ENCODE assay signal across 29 cellular contexts in the genomic region with DNA sequence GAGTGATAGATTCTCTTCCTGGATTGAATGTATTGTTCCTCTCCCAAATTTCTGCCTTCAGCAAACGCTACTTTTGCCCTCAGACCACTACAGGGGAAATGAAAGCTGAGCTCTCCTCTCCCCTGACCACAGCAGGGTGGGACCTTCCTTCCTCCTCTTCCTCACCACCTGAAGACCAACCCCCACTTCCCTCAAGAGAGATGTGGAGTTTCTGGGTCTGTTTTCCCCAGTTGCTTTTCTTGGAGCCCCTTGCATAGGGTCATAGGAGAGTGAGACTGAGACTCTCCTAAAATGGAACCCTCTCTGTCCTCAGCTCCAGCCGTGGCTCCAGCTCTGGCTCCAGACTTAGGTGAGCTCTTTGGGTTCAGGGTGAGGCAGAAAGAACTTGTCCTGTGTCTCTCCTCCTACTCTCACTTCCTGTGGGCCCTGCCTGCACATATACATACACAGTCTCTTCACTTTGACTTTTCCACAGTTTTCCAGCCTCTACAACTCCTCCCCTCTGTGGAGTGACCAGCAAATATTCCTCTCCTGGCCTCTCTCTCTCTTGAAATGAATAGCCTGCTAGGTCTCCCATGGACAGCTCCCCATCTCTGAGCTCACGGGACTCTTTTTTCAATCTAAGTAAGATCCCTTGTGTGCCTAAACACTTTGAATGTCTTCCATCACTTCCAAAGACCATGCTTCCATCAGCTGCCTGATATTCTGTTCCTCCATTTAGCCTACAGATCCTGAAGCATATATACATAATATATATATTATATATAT. TPM values are rescaled to one million over a fixed set of nuclear protein-coding genes. Genes with fewer than 3 reads are reported as not detected.
A peak's percentile ranks its signal among the peaks of the same experiment; 100 is the strongest.
DNase-seq lines count a peak whose midpoint lies in the region; ATAC-seq, FAIRE-seq and TF ChIP-seq lines count a peak whose summit lies in the region.
"Had no signal": no experiment of that assay in that cellular context is flagged by ENCODE, and none has a peak within 500 bp of the region (broad histone marks: within the 10 kb centered on the region; RNA-seq: fewer than 3 reads in every experiment).

No MANE protein-coding gene starts in this region.

- peaks cover 87% of the 10 kb centered on the region for H3K79me2 ChIP-seq in K562 (ENCODE audit: control insufficient read depth, insufficient read depth, low read length)
- no peaks in the 10 kb centered on the region for H3K79me2 ChIP-seq in HepG2 (ENCODE audit: insufficient read depth, low read length)

- peaks cover 43% of the 10 kb centered on the region for H3K27me3 Mint-ChIP-seq in activated naive CD4-positive, alpha-beta T cell treated with anti-CD3 and anti-CD28 coated beads, Interleukin-2, amount 10 ng/mL, durations not matched to agents 7 days and 5 days
- H3K27me3 Mint-ChIP-seq in activated naive CD4-positive, alpha-beta T cell treated with anti-CD3 and anti-CD28 coated beads for 36 hours (ENCODE audit: low read depth): peaks cover 57% of the 10 kb centered on the region

- TF ChIP-seq POLR2A in NB4 (IDR thresholded peaks at IDR 0.05; ENCODE audit: extremely low read depth, insufficient read length) (no peak), K562 (conservative IDR thresholded peaks at IDR 0.05) (no peak), testis (IDR thresholded peaks at IDR 0.05) (no peak), HepG2 (IDR thresholded peaks at IDR 0.05; ENCODE audit: insufficient read depth in 1 of 2, low read depth in 2 of 2, low read length in 2 of 2) (no peak)

- H3K27me3 ChIP-seq in K562 (ENCODE audit: control insufficient read depth in 2 of 2, insufficient read depth in 2 of 2, low read length in 2 of 2) (no peaks in the 10 kb centered on the region), testis (no peaks in the 10 kb centered on the region), HepG2 (ENCODE audit: control insufficient read depth in 1 of 2, insufficient read depth in 2 of 2, low read length in 2 of 2) (no peaks in the 10 kb centered on the region; a peak in 1 of 5 replicates)
- H3K27me3 ChIP-seq: ascending aorta had no signal

- H4K20me1 ChIP-seq in K562 (replicated peaks; ENCODE audit: control insufficient read depth, insufficient read depth, low read length) (no peaks in the 10 kb centered on the region), HepG2 (ENCODE audit: insufficient read depth, low read length) (peaks cover 9% of the 10 kb centered on the region)

- peaks cover 7% of the 10 kb centered on the region for H3K9me3 Mint-ChIP-seq in activated naive CD4-positive, alpha-beta T cell treated with anti-CD3 and anti-CD28 coated beads, Interleukin-2, amount 10 ng/mL, durations not matched to agents 7 days and 5 days
- peaks cover 2% of the 10 kb centered on the region for H3K9me3 Mint-ChIP-seq in activated naive CD4-positive, alpha-beta T cell treated with anti-CD3 and anti-CD28 coated beads for 36 hours

- H3K36me3 Mint-ChIP-seq in activated naive CD4-positive, alpha-beta T cell treated with anti-CD3 and anti-CD28 coated beads, Interleukin-2, amount 10 ng/mL, durations not matched to agents 7 days and 5 days: peaks cover 2% of the 10 kb centered on the region
- no peaks in the 10 kb centered on the region for H3K36me3 Mint-ChIP-seq in activated naive CD4-positive, alpha-beta T cell treated with anti-CD3 and anti-CD28 coated beads for 36 hours (ENCODE audit: low read depth)

- POLR2A ChIA-PET in K562 (lab: Yijun Ruan, JAX): interaction anchor here (0.7 to 1.7 kb wide), 4 partner anchors 11 to 1835 kb away, joined by 3 to 9 read pairs (median 3); no protein-coding TSS in a partner anchor
- POLR2A ChIA-PET in HepG2 (lab: Yijun Ruan, JAX): no interaction called here

- H3K36me3 ChIP-seq in K562 (ENCODE audit: control insufficient read depth, insufficient read depth, low read length): peaks cover 14% of the 10 kb centered on the region; the same call in 2 of the 3 replicates
- no peaks in the 10 kb centered on the region for H3K36me3 ChIP-seq in testis (ENCODE audit: low read depth, missing control alignments)
- H3K36me3 ChIP-seq in HepG2 (replicated peaks in 1 of 2; ENCODE audit: control insufficient read depth in 1 of 2, insufficient read depth in 2 of 2, low read length in 2 of 2): no peaks in the 10 kb centered on the region
- H3K36me3 ChIP-seq: ascending aorta, HAP-1, WERI-Rb-1 had no signal

- no peaks in the 10 kb centered on the region for H3K9me1 ChIP-seq in K562 (ENCODE audit: control insufficient read depth, insufficient read depth, low read length)

- peak overlapping the region; percentile 0 for H3K4me3 Mint-ChIP-seq in activated naive CD4-positive, alpha-beta T cell treated with anti-CD3 and anti-CD28 coated beads, Interleukin-2, amount 10 ng/mL, durations not matched to agents 7 days and 5 days
- no peak overlapping the region for H3K4me3 Mint-ChIP-seq in activated naive CD4-positive, alpha-beta T cell treated with anti-CD3 and anti-CD28 coated beads for 36 hours
- H3K4me3 Mint-ChIP-seq: nephron progenitor cell had no signal

- CTCF ChIA-PET in activated naive CD4-positive, alpha-beta T cell treated with anti-CD3 and anti-CD28 coated beads, Interleukin-2, amount 10 ng/mL, durations not matched to agents 7 days and 5 days (lab: Charles Lee): no interaction called here
- CTCF ChIA-PET in activated naive CD4-positive, alpha-beta T cell treated with anti-CD3 and anti-CD28 coated beads for 36 hours (lab: Charles Lee): no interaction called here
- CTCF ChIA-PET in K562 (lab: Yijun Ruan, JAX; ENCODE audit: low intra/inter-chr PET ratio) (interaction anchor here (0.6 kb wide), 1 partner anchor 991 kb away, joined by 3 read pairs; no protein-coding TSS in a partner anchor), HepG2 (lab: Yijun Ruan, JAX; ENCODE audit: low intra/inter-chr PET ratio, low total read pairs) (no interaction called here)

- WGBS in K562 (ENCODE audit: insufficient coverage, low coverage, missing lambda C conversion rate): 0% methylated on average over 3 of the region's 3 CpGs
- 65 to 67% methylated on average over 3 of the region's 3 CpGs for WGBS in testis, 2 donors
- WGBS in HepG2 (ENCODE audit: low lambda C conversion rate): 2% methylated on average over 3 of the region's 3 CpGs

- peaks cover 56% of the 10 kb centered on the region for H3K4me1 Mint-ChIP-seq in activated naive CD4-positive, alpha-beta T cell treated with anti-CD3 and anti-CD28 coated beads, Interleukin-2, amount 10 ng/mL, durations not matched to agents 7 days and 5 days
- H3K4me1 Mint-ChIP-seq in activated naive CD4-positive, alpha-beta T cell treated with anti-CD3 and anti-CD28 coated beads for 36 hours (ENCODE audit: low read depth): peaks cover 6% of the 10 kb centered on the region
- H3K4me1 Mint-ChIP-seq: nephron progenitor cell had no signal

- H3K4me2 ChIP-seq in K562 (ENCODE audit: insufficient read depth, low read length): peak overlapping the region; percentile 98
- no peak overlapping the region for H3K4me2 ChIP-seq in HepG2 (ENCODE audit: low read depth, low read length)

- H3K9me3 ChIP-seq in K562 (replicated peaks; ENCODE audit: control insufficient read depth, insufficient read depth, low read depth, low read length) (no peaks in the 10 kb centered on the region), testis (no peaks in the 10 kb centered on the region), HepG2 (ENCODE audit: low read length) (no peaks in the 10 kb centered on the region)
- H3K9me3 ChIP-seq: ascending aorta, HAP-1 had no signal

- BruUV-seq in K562 (replicated peaks; lab: Mats Ljungman, UMichigan) (no TSS peak), HepG2 (replicated peaks; lab: Mats Ljungman, UMichigan) (no TSS peak)

- intact Hi-C loops in activated naive CD4-positive, alpha-beta T cell treated with anti-CD3 and anti-CD28 coated beads for 36 hours (cut with micrococcal nuclease): no loop called here
- intact Hi-C loops in K562 (cut with micrococcal nuclease): loop anchor here (2.0 to 5.0 kb wide), 2 partner anchors 15 to 55 kb away; no protein-coding TSS in a partner anchor
- intact Hi-C loops in testis (cut with DNase I; ENCODE audit: low total_unique reads): no loop called here
- intact Hi-C loops in HepG2 (cut with micrococcal nuclease; ENCODE audit: unreplicated experiment): no loop called here

- TF ChIP-seq EP300 in K562 (IDR thresholded peaks at IDR 0.05; ENCODE audit: low read length): no peak
- no peak for TF ChIP-seq EP300 in HepG2 (IDR thresholded peaks at IDR 0.05; ENCODE audit: low read depth in 2 of 2, low read length in 2 of 2)
- no peak for TF ChIP-seq EP300 in HepG2 (CRISPR knock-in tag; IDR thresholded peaks at IDR 0.05; ENCODE audit: borderline replicate concordance)

- DNase-seq in activated naive CD4-positive, alpha-beta T cell treated with anti-CD3 and anti-CD28 coated beads, Interleukin-2, amount 10 ng/mL, durations not matched to agents 7 days and 5 days: no peak
- no peak for DNase-seq in activated naive CD4-positive, alpha-beta T cell treated with anti-CD3 and anti-CD28 coated beads for 36 hours
- DNase-seq in NB4 (ENCODE audit: low read depth) (peak; percentile 10), K562 (ENCODE audit: extremely low read depth in 1 of 4, low spot score in 3 of 4) (peak in 1 of 4 experiments; percentile 9), testis (no peak), HepG2 (ENCODE audit: low spot score) (no peak)
- DNase-seq: activated CD4-positive, alpha-beta T cell treated with anti-CD3 and anti-CD28 coated beads, Interleukin-2, amount 50 U/mL, for 4 hours; activated naive CD4-positive, alpha-beta T cell treated with anti-CD3 and anti-CD28 coated beads, Interleukin-2, amount 50 U/mL, for 16 hours; activated T-cell treated with anti-CD3 and anti-CD28 coated beads, Interleukin-2, amount 50 U/mL, for 48 hours; C1 segment of cervical spinal cord; caudate nucleus; IMR-90; left colon; NCI-H187 treated with DMSO at 0.1 percent for 48 hours; NCI-H748 treated with DMSO at 0.1 percent for 48 hours; nephron progenitor cell; posterior cingulate gyrus; SIG-M5; stimulated activated CD4-positive, alpha-beta T cell treated with anti-CD3 and anti-CD28 coated beads, Interleukin-15, amount 100 ng/mL, for 24 hours; stimulated activated CD8-positive, alpha-beta memory T cell treated with anti-CD3 and anti-CD28 coated beads, Interleukin-4, amount 100 ng/mL, for 48 hours; WERI-Rb-1 had no signal

- in situ Hi-C loops in K562 (cut with MboI): no loop called here
- in situ Hi-C loops in HepG2 (cut with HindIII; ENCODE audit: extremely low pct_ligation_motif_present, low pct_unique_long_range_greater_than_20kb): no loop called here

- ATAC-seq in K562: no peak
- no peak for ATAC-seq in GM18858 (IDR thresholded peaks at IDR 0.05; ENCODE audit: unreplicated experiment)
- no peak for ATAC-seq in HepG2
- no peak for ATAC-seq in GM21737 (IDR thresholded peaks at IDR 0.05; ENCODE audit: unreplicated experiment)
- ATAC-seq: left colon, sciatic nerve had no signal

- TF ChIP-seq RAD21 in K562 (CRISPR knock-in tag; conservative IDR thresholded peaks at IDR 0.05 in 1 of 2, IDR thresholded peaks at IDR 0.05 in 1 of 2) (no peak), HepG2 (CRISPR knock-in tag; IDR thresholded peaks at IDR 0.05) (no peak)

- H3K27ac Mint-ChIP-seq in activated naive CD4-positive, alpha-beta T cell treated with anti-CD3 and anti-CD28 coated beads, Interleukin-2, amount 10 ng/mL, durations not matched to agents 7 days and 5 days: peak overlapping the region; percentile 53
- H3K27ac Mint-ChIP-seq in activated naive CD4-positive, alpha-beta T cell treated with anti-CD3 and anti-CD28 coated beads for 36 hours: no peak overlapping the region
- H3K27ac Mint-ChIP-seq: nephron progenitor cell had no signal

- no peak for TF ChIP-seq CTCF in NB4 (IDR thresholded peaks at IDR 0.05; ENCODE audit: low read depth, low read length)
- no peak for TF ChIP-seq CTCF in K562 (IDR thresholded peaks at IDR 0.05 in 2 of 3, conservative IDR thresholded peaks at IDR 0.05 in 1 of 3; ENCODE audit: insufficient read depth in 2 of 3, low read depth in 1 of 3, low read length in 3 of 3)
- no peak for TF ChIP-seq CTCF in testis (IDR thresholded peaks at IDR 0.05)
- TF ChIP-seq CTCF in HepG2 (CRISPR knock-in tag; IDR thresholded peaks at IDR 0.05): no peak

- no peak for FAIRE-seq in K562 (lab: Jason Lieb, UNC)
- no peak for FAIRE-seq in HepG2 (lab: Jason Lieb, UNC)

- H3K27ac ChIP-seq in K562 (ENCODE audit: extremely low read depth, low read depth, low read length): peak overlapping the region; percentile 79
- H3K27ac ChIP-seq in testis: no peak overlapping the region
- H3K27ac ChIP-seq in HepG2 (ENCODE audit: extremely low read length, insufficient read depth, low read length): no peak overlapping the region
- H3K27ac ChIP-seq: ascending aorta, WERI-Rb-1 had no signal

- H2AFZ ChIP-seq in K562 (ENCODE audit: low read depth, low read length) (no peak overlapping the region), HepG2 (ENCODE audit: low read length) (no peak overlapping the region)

- H3K9ac ChIP-seq in K562 (ENCODE audit: insufficient read depth in 1 of 2, low read depth in 2 of 2, low read length in 2 of 2): peak overlapping the region; percentile 95 to 98; a peak in 3 of 4 replicates
- no peak overlapping the region for H3K9ac ChIP-seq in HepG2 (ENCODE audit: insufficient read depth, low read depth, low read length)

- peaks cover 29 to 32% of the 10 kb centered on the region in 2 experiments for H3K4me1 ChIP-seq in K562 (replicated peaks in 1 of 2; ENCODE audit: control insufficient read depth in 2 of 2, insufficient read depth in 2 of 2, low read length in 2 of 2)
- H3K4me1 ChIP-seq in testis: no peaks in the 10 kb centered on the region
- no peaks in the 10 kb centered on the region for H3K4me1 ChIP-seq in HepG2 (ENCODE audit: insufficient read depth, low read length)
- H3K4me1 ChIP-seq: ascending aorta, HAP-1 had no signal

- H3K4me3 ChIP-seq in NB4 (ENCODE audit: low read depth, low read length) (no peak overlapping the region), K562 (peak overlapping the region; percentile 51), testis (no peak overlapping the region), HepG2 (replicated peaks in 1 of 3; ENCODE audit: insufficient read depth in 1 of 3, low read depth in 2 of 3, low read length in 3 of 3) (no peak overlapping the region)
- H3K4me3 ChIP-seq: ascending aorta, HAP-1 had no signal

RNA-seq across cellular contexts. Expression of gene ZNF175, which starts 19.2 kb away (rescaled TPM):
- 1 to 10 TPM; 6.5 to 7.9 TPM for total RNA-seq in activated naive CD4-positive, alpha-beta T cell treated with anti-CD3 and anti-CD28 coated beads for 36 hours
- 53.3 and 97.8 TPM in 2 replicates for total RNA-seq in K562 (2011; cell fraction: chromatin; rRNA removed; ENCODE audit: low replicate concordance)
- total RNA-seq in K562 (2011; cell fraction: nucleolus; rRNA removed): 31.9 and 40.5 TPM in 2 replicates
- 60.0 and 79.1 TPM in 2 replicates for total RNA-seq in K562 (2011; cell fraction: nucleoplasm; rRNA removed)
- total RNA-seq in K562 (2014; rRNA removed): 5.8 and 6.6 TPM in 2 replicates
- total RNA-seq in K562 (2014; rRNA removed; fragmentation: Illumina TruSeq; extraction: Trizol): 19.0 and 22.1 TPM in 2 replicates
- total RNA-seq in K562 (2015; rRNA removed; fragmentation: Illumina TruSeq; extraction: Trizol): 13.9 and 14.0 TPM in 2 replicates
- total RNA-seq in K562 (2021): 19.5 and 23.7 TPM in 2 replicates
- polyA plus RNA-seq in K562 (2011; rRNA removed): 37.1 and 37.9 TPM in 2 replicates
- 5.6 and 11.8 TPM in 2 replicates for polyA plus RNA-seq in K562 (2011; cell fraction: cytosol; rRNA removed)
- polyA plus RNA-seq in K562 (2011; cell fraction: nucleus; rRNA removed): 40.2 and 52.7 TPM in 2 replicates
- polyA plus RNA-seq in K562 (2012): 23.6 and 33.7 TPM in 2 replicates
- 17.5 and 21.4 TPM in 2 replicates for polyA plus RNA-seq in K562 (2014; fragmentation: Illumina TruSeq; extraction: Trizol)
- polyA plus RNA-seq in K562 (2014; fragmentation: Nextera tagmentation; extraction: Ambion mirVana): 1 to 10 TPM; 3.7 to 4.4 TPM
- 11.1 and 12.8 TPM in 2 replicates for polyA plus RNA-seq in K562 (2014; rRNA removed)
- 38.3 and 54.3 TPM in 2 replicates for polyA minus RNA-seq in K562 (2011; rRNA and poly(A)+ RNA removed)
- polyA minus RNA-seq in K562 (2011; cell fraction: cytosol; rRNA and poly(A)+ RNA removed): 13.5 and 26.7 TPM in 2 replicates
- polyA minus RNA-seq in K562 (2011; cell fraction: nucleus; rRNA and poly(A)+ RNA removed): 19.4 and 42.9 TPM in 2 replicates
- 10 to 100 TPM; 12.1 to 12.3 TPM for total RNA-seq in testis
- 11.0 TPM for polyA plus RNA-seq in testis (ENCODE audit: insufficient read depth, low read depth, low replicate concordance)
- total RNA-seq in HepG2 (2016; rRNA removed; fragmentation: Illumina TruSeq; extraction: Trizol): 1.5 and 2.3 TPM in 2 replicates
- 0.09 and 0.10 TPM in 2 replicates for total RNA-seq in HepG2 (2016; cell fraction: cytosol; rRNA removed; fragmentation: Illumina TruSeq; extraction: Trizol; ENCODE audit: low read depth)
- 2.7 and 2.8 TPM in 2 replicates for total RNA-seq in HepG2 (2016; cell fraction: insoluble cytoplasmic fraction; rRNA removed; fragmentation: Illumina TruSeq; extraction: Trizol)
- total RNA-seq in HepG2 (2016; cell fraction: membrane; rRNA removed; fragmentation: Illumina TruSeq; extraction: Trizol): 0.65 and 1.1 TPM in 2 replicates
- total RNA-seq in HepG2 (2016; cell fraction: nucleus; rRNA removed; fragmentation: Illumina TruSeq; extraction: Trizol): 1.6 and 2.5 TPM in 2 replicates
- 1.1 and 1.2 TPM in 2 replicates for polyA plus RNA-seq in HepG2 (2011; rRNA removed)
- polyA plus RNA-seq in HepG2 (2011; cell fraction: cytosol; rRNA removed): 0.55 and 0.62 TPM in 2 replicates
- 2.2 and 2.5 TPM in 2 replicates for polyA plus RNA-seq in HepG2 (2011; cell fraction: nucleus; rRNA removed)
- 1.5 and 1.9 TPM in 2 replicates for polyA plus RNA-seq in HepG2 (2012)
- 0.11 and 0.20 TPM in 2 replicates for polyA plus RNA-seq in HepG2 (2016; cell fraction: cytosol; fragmentation: Illumina TruSeq; extraction: Trizol; ENCODE audit: low read depth)
- 2.0 and 2.6 TPM in 2 replicates for polyA plus RNA-seq in HepG2 (2016; cell fraction: insoluble cytoplasmic fraction; fragmentation: Illumina TruSeq; extraction: Trizol; ENCODE audit: low read depth)
- polyA plus RNA-seq in HepG2 (2016; cell fraction: membrane; fragmentation: Illumina TruSeq; extraction: Trizol; ENCODE audit: low read depth): 0.32 and 0.44 TPM in 2 replicates
- polyA plus RNA-seq in HepG2 (2016; cell fraction: nucleus; fragmentation: Illumina TruSeq; extraction: Trizol; ENCODE audit: insufficient read depth, low read depth): 2.6 and 6.4 TPM in 2 replicates
- polyA minus RNA-seq in HepG2 (2011; rRNA and poly(A)+ RNA removed; ENCODE audit: low replicate concordance): 2.2 and 5.2 TPM in 2 replicates
- polyA minus RNA-seq in HepG2 (2011; cell fraction: cytosol; rRNA and poly(A)+ RNA removed): 1.1 and 1.6 TPM in 2 replicates
- 4.4 and 4.5 TPM in 2 replicates for polyA minus RNA-seq in HepG2 (2011; cell fraction: nucleus; rRNA and poly(A)+ RNA removed)

RNA-seq across cellular contexts. Expression of gene SIGLEC6, which starts 20.4 kb away (rescaled TPM):
- not detected for total RNA-seq in activated naive CD4-positive, alpha-beta T cell treated with anti-CD3 and anti-CD28 coated beads for 36 hours
- 0.67 TPM in 1 of 2 replicates, not detected in the other for total RNA-seq in K562 (2011; cell fraction: chromatin; rRNA removed; ENCODE audit: low replicate concordance)
- 0.26 and 0.67 TPM in 2 replicates for total RNA-seq in K562 (2011; cell fraction: nucleolus; rRNA removed)
- total RNA-seq in K562 (2011; cell fraction: nucleoplasm; rRNA removed): 0.46 and 0.51 TPM in 2 replicates
- 1.00 and 1.0 TPM in 2 replicates for total RNA-seq in K562 (2014; rRNA removed)
- 0.73 TPM in 2 replicates for total RNA-seq in K562 (2014; rRNA removed; fragmentation: Illumina TruSeq; extraction: Trizol)
- 17.5 and 21.9 TPM in 2 replicates for total RNA-seq in K562 (2015; rRNA removed; fragmentation: Illumina TruSeq; extraction: Trizol)
- 0.58 and 0.71 TPM in 2 replicates for total RNA-seq in K562 (2021)
- 0.57 and 1.8 TPM in 2 replicates for polyA plus RNA-seq in K562 (2011; rRNA removed)
- polyA plus RNA-seq in K562 (2011; cell fraction: cytosol; rRNA removed): 0.49 and 1.0 TPM in 2 replicates
- 1.4 and 2.2 TPM in 2 replicates for polyA plus RNA-seq in K562 (2011; cell fraction: nucleus; rRNA removed)
- polyA plus RNA-seq in K562 (2012): 7.2 and 41.7 TPM in 2 replicates
- 0.59 and 0.65 TPM in 2 replicates for polyA plus RNA-seq in K562 (2014; fragmentation: Illumina TruSeq; extraction: Trizol)
- under 1 TPM; 0.03 to 0.13 TPM for polyA plus RNA-seq in K562 (2014; fragmentation: Nextera tagmentation; extraction: Ambion mirVana)
- polyA plus RNA-seq in K562 (2014; rRNA removed): 0.77 and 0.81 TPM in 2 replicates
- polyA minus RNA-seq in K562 (2011; rRNA and poly(A)+ RNA removed): 0.81 and 1.6 TPM in 2 replicates
- not detected in 2 replicates for polyA minus RNA-seq in K562 (2011; cell fraction: cytosol; rRNA and poly(A)+ RNA removed)
- polyA minus RNA-seq in K562 (2011; cell fraction: nucleus; rRNA and poly(A)+ RNA removed): 0.27 and 1.4 TPM in 2 replicates
- total RNA-seq in testis: 1 to 10 TPM in 1 of 2 donors, under 1 TPM in 1; 0.55 to 1.1 TPM
- 0.29 TPM for polyA plus RNA-seq in testis (ENCODE audit: insufficient read depth, low read depth, low replicate concordance)
- total RNA-seq in HepG2 (2016; rRNA removed; fragmentation: Illumina TruSeq; extraction: Trizol): not detected in 2 replicates
- total RNA-seq in HepG2 (2016; cell fraction: cytosol; rRNA removed; fragmentation: Illumina TruSeq; extraction: Trizol; ENCODE audit: low read depth): not detected in 2 replicates
- total RNA-seq in HepG2 (2016; cell fraction: insoluble cytoplasmic fraction; rRNA removed; fragmentation: Illumina TruSeq; extraction: Trizol): not detected in 2 replicates
- not detected in 2 replicates for total RNA-seq in HepG2 (2016; cell fraction: membrane; rRNA removed; fragmentation: Illumina TruSeq; extraction: Trizol)
- not detected in 2 replicates for total RNA-seq in HepG2 (2016; cell fraction: nucleus; rRNA removed; fragmentation: Illumina TruSeq; extraction: Trizol)
- not detected in 2 replicates for polyA plus RNA-seq in HepG2 (2011; rRNA removed)
- polyA plus RNA-seq in HepG2 (2011; cell fraction: cytosol; rRNA removed): not detected in 2 replicates
- polyA plus RNA-seq in HepG2 (2011; cell fraction: nucleus; rRNA removed): not detected in 2 replicates
- not detected in 2 replicates for polyA plus RNA-seq in HepG2 (2012)
- not detected in 2 replicates for polyA plus RNA-seq in HepG2 (2016; cell fraction: cytosol; fragmentation: Illumina TruSeq; extraction: Trizol; ENCODE audit: low read depth)
- polyA plus RNA-seq in HepG2 (2016; cell fraction: insoluble cytoplasmic fraction; fragmentation: Illumina TruSeq; extraction: Trizol; ENCODE audit: low read depth): not detected in 2 replicates
- polyA plus RNA-seq in HepG2 (2016; cell fraction: membrane; fragmentation: Illumina TruSeq; extraction: Trizol; ENCODE audit: low read depth): not detected in 2 replicates
- polyA plus RNA-seq in HepG2 (2016; cell fraction: nucleus; fragmentation: Illumina TruSeq; extraction: Trizol; ENCODE audit: insufficient read depth, low read depth): not detected in 2 replicates
- polyA minus RNA-seq in HepG2 (2011; rRNA and poly(A)+ RNA removed; ENCODE audit: low replicate concordance): not detected in 2 replicates
- polyA minus RNA-seq in HepG2 (2011; cell fraction: cytosol; rRNA and poly(A)+ RNA removed): not detected in 2 replicates
- not detected in 2 replicates for polyA minus RNA-seq in HepG2 (2011; cell fraction: nucleus; rRNA and poly(A)+ RNA removed)
- total RNA-seq: dermis microvascular lymphatic vessel endothelial cell, IMR-90 had no signal
- polyA plus RNA-seq: IMR-90 had no signal

RNA-seq across cellular contexts. Expression of gene SIGLEC12, which starts 50.3 kb away (rescaled TPM):
- not detected for total RNA-seq in activated naive CD4-positive, alpha-beta T cell treated with anti-CD3 and anti-CD28 coated beads for 36 hours
- total RNA-seq in K562 (2011; cell fraction: chromatin; rRNA removed; ENCODE audit: low replicate concordance): 1.7 and 3.3 TPM in 2 replicates
- total RNA-seq in K562 (2011; cell fraction: nucleolus; rRNA removed): 3.0 TPM in 2 replicates
- total RNA-seq in K562 (2011; cell fraction: nucleoplasm; rRNA removed): 2.5 and 2.7 TPM in 2 replicates
- total RNA-seq in K562 (2014; rRNA removed): 0.45 and 0.69 TPM in 2 replicates
- 0.26 and 0.33 TPM in 2 replicates for total RNA-seq in K562 (2014; rRNA removed; fragmentation: Illumina TruSeq; extraction: Trizol)
- 0.83 and 0.90 TPM in 2 replicates for total RNA-seq in K562 (2015; rRNA removed; fragmentation: Illumina TruSeq; extraction: Trizol)
- 0.69 and 0.83 TPM in 2 replicates for total RNA-seq in K562 (2021)
- 1.3 and 3.1 TPM in 2 replicates for polyA plus RNA-seq in K562 (2011; rRNA removed)
- polyA plus RNA-seq in K562 (2011; cell fraction: cytosol; rRNA removed): 1.9 and 2.3 TPM in 2 replicates
- polyA plus RNA-seq in K562 (2011; cell fraction: nucleus; rRNA removed): 7.8 and 9.4 TPM in 2 replicates
- 0.90 and 2.6 TPM in 2 replicates for polyA plus RNA-seq in K562 (2012)
- 0.61 and 1.3 TPM in 2 replicates for polyA plus RNA-seq in K562 (2014; fragmentation: Illumina TruSeq; extraction: Trizol)
- under 1 TPM; 0.08 to 0.10 TPM for polyA plus RNA-seq in K562 (2014; fragmentation: Nextera tagmentation; extraction: Ambion mirVana)
- polyA plus RNA-seq in K562 (2014; rRNA removed): 0.54 and 0.85 TPM in 2 replicates
- polyA minus RNA-seq in K562 (2011; rRNA and poly(A)+ RNA removed): 2.0 and 2.7 TPM in 2 replicates
- 1.5 TPM in 1 of 2 replicates, not detected in the other for polyA minus RNA-seq in K562 (2011; cell fraction: cytosol; rRNA and poly(A)+ RNA removed)
- polyA minus RNA-seq in K562 (2011; cell fraction: nucleus; rRNA and poly(A)+ RNA removed): 2.7 and 6.8 TPM in 2 replicates
- total RNA-seq in testis: not detected
- polyA plus RNA-seq in testis (ENCODE audit: insufficient read depth, low read depth, low replicate concordance): 1.0 TPM
- not detected in 2 replicates for total RNA-seq in HepG2 (2016; rRNA removed; fragmentation: Illumina TruSeq; extraction: Trizol)
- not detected in 2 replicates for total RNA-seq in HepG2 (2016; cell fraction: cytosol; rRNA removed; fragmentation: Illumina TruSeq; extraction: Trizol; ENCODE audit: low read depth)
- not detected in 2 replicates for total RNA-seq in HepG2 (2016; cell fraction: insoluble cytoplasmic fraction; rRNA removed; fragmentation: Illumina TruSeq; extraction: Trizol)
- not detected in 2 replicates for total RNA-seq in HepG2 (2016; cell fraction: membrane; rRNA removed; fragmentation: Illumina TruSeq; extraction: Trizol)
- not detected in 2 replicates for total RNA-seq in HepG2 (2016; cell fraction: nucleus; rRNA removed; fragmentation: Illumina TruSeq; extraction: Trizol)
- not detected in 2 replicates for polyA plus RNA-seq in HepG2 (2011; rRNA removed)
- polyA plus RNA-seq in HepG2 (2011; cell fraction: cytosol; rRNA removed): not detected in 2 replicates
- polyA plus RNA-seq in HepG2 (2011; cell fraction: nucleus; rRNA removed): not detected in 2 replicates
- polyA plus RNA-seq in HepG2 (2012): not detected in 2 replicates
- not detected in 2 replicates for polyA plus RNA-seq in HepG2 (2016; cell fraction: cytosol; fragmentation: Illumina TruSeq; extraction: Trizol; ENCODE audit: low read depth)
- not detected in 2 replicates for polyA plus RNA-seq in HepG2 (2016; cell fraction: insoluble cytoplasmic fraction; fragmentation: Illumina TruSeq; extraction: Trizol; ENCODE audit: low read depth)
- not detected in 2 replicates for polyA plus RNA-seq in HepG2 (2016; cell fraction: membrane; fragmentation: Illumina TruSeq; extraction: Trizol; ENCODE audit: low read depth)
- polyA plus RNA-seq in HepG2 (2016; cell fraction: nucleus; fragmentation: Illumina TruSeq; extraction: Trizol; ENCODE audit: insufficient read depth, low read depth): not detected in 2 replicates
- not detected in 2 replicates for polyA minus RNA-seq in HepG2 (2011; rRNA and poly(A)+ RNA removed; ENCODE audit: low replicate concordance)
- polyA minus RNA-seq in HepG2 (2011; cell fraction: cytosol; rRNA and poly(A)+ RNA removed): not detected in 2 replicates
- not detected in 2 replicates for polyA minus RNA-seq in HepG2 (2011; cell fraction: nucleus; rRNA and poly(A)+ RNA removed)
- total RNA-seq: ascending aorta; dermis microvascular lymphatic vessel endothelial cell; IMR-90; sciatic nerve; subcutaneous adipose tissue; T-helper 1 cell treated with Interleukin-12 subunit alpha and Interleukin-12 subunit beta and Interleukin-4 antibody, amounts not matched to agents 30 ng/mL and 1 ng/mL, for 36 hours had no signal
- polyA plus RNA-seq: IMR-90 had no signal
